In the genomic region with DNA sequence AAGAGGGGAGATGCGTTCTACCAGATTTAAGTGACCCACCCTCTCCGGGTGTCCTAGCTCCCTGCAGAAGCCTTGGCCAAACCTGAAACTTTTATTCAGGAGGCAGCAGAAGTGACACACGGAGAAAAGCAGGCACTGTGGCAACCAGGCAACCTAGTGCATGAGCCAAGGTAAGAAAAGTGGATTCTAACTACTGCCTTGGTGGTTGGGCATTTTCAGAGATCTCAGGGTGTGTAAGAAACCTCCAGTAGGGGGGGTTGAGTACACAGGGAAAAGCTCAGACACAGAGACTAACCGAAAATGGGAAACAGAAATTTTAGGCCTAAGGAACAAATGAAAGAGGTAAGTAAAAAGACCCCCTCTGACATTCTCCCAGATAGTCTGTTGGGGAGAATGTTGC, we compare ENCODE assay signal across 13 cellular contexts.
DNase-seq lines count a peak whose midpoint lies in the region; ATAC-seq lines count a peak whose summit lies in the region.
"Had no signal": no experiment of that assay in that cellular context is flagged by ENCODE, and none has a peak within 500 bp of the region (broad histone marks: within the 10 kb centered on the region; RNA-seq: fewer than 3 reads in every experiment).

No MANE protein-coding gene starts in this region.

- ATAC-seq in HG03354 (IDR thresholded peaks at IDR 0.05; ENCODE audit: poor library complexity, severe bottlenecking, unreplicated experiment), result peak; percentile 49
- ATAC-seq: body of pancreas; stimulated activated naive B cell treated with anti-CD40 and anti-IgM and Interleukin-4, amounts not matched to agents 10 μg/mL and 1 μg/mL and 100 μg/mL, for 72 hours; T-cell had no signal

- no peak overlapping the region for H3K27ac ChIP-seq in substantia nigra (ENCODE audit: low read depth, low read length, poor library complexity, severe bottlenecking)
- H3K27ac ChIP-seq: body of pancreas had no signal

- peak; percentile 24 for DNase-seq in DMS 273 treated with DMSO at 0.1 percent for 48 hours (lab: John Stamatoyannopoulos, UW)
- peak; percentile 32 for DNase-seq in SHP77 treated with DMSO at 0.1 percent for 48 hours (lab: John Stamatoyannopoulos, UW)
- peak; percentile 13 for DNase-seq in inferior parietal cortex (ENCODE audit: extremely low spot score)
- no peak for DNase-seq in substantia nigra (lab: John Stamatoyannopoulos, UW)
- no peak for DNase-seq in activated CD4-positive, alpha-beta T cell treated with anti-CD3 and anti-CD28 coated beads, Interleukin-2, amount 50 U/mL, for 1 hour
- no peak for DNase-seq in UCSD-AML1 (lab: John Stamatoyannopoulos, UW; ENCODE audit: unreplicated experiment)
- DNase-seq in NCI-H2171 (lab: John Stamatoyannopoulos, UW), result no peak
- DNase-seq: activated CD8-positive, alpha-beta memory T cell treated with anti-CD3 and anti-CD28 coated beads, Interleukin-2, amount 50 U/mL, for 48 hours; body of pancreas; NCI-H1105 treated with DMSO at 0.1 percent for 48 hours; stimulated activated naive B cell treated with anti-CD40 and anti-IgM and Interleukin-4, amounts not matched to agents 10 μg/mL and 1 μg/mL and 100 μg/mL, for 72 hours; T-cell had no signal

Comparison
In these comparisons a context has a peak if more than half of its experiments do, and no peak if none do; other contexts are left out.
1. DNase-seq: peak in DMS 273 treated with DMSO at 0.1 percent for 48 hours (single experiment), SHP77 treated with DMSO at 0.1 percent for 48 hours (single experiment) and inferior parietal cortex (single experiment); none in substantia nigra (0 of 49), activated CD4-positive, alpha-beta T cell treated with anti-CD3 and anti-CD28 coated beads, Interleukin-2, amount 50 U/mL, for 1 hour (single experiment), UCSD-AML1 (single experiment) and NCI-H2171 (single experiment).